In the genomic region with DNA sequence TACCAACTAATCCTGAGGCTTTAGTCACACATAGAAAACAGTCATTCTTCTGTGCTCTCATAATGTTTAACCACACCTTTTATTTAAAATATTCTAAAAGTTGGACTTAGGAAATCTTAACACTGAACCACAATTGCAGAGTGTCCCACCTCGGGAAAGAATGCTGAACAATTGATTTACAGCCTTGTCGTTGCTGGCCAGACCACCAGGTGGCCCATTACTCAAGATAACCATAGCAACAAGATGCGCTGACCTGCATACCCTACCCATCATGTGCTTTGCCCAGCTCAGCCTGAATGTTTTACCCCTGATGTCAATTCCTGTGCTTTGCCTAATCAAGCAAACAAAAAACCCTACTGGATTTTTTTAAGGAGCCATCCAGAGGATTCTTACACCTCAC, we compare ENCODE assay signal across 10 cellular contexts.
DNase-seq lines count a peak whose midpoint lies in the region; ATAC-seq and TF ChIP-seq lines count a peak whose summit lies in the region.
"Had no signal": no experiment of that assay in that cellular context is flagged by ENCODE, and none has a peak within 500 bp of the region (broad histone marks: within the 10 kb centered on the region; RNA-seq: fewer than 3 reads in every experiment).

No MANE protein-coding gene starts in this region.

- H3K36me3 ChIP-seq in NT2/D1 (ENCODE audit: insufficient read depth, insufficient read length, low read length) = no peaks in the 10 kb centered on the region
- no peaks in the 10 kb centered on the region for H3K36me3 ChIP-seq in fibroblast of lung (ENCODE audit: control insufficient read depth, insufficient read depth, low read length)
- no peaks in the 10 kb centered on the region for H3K36me3 ChIP-seq in smooth muscle cell (ENCODE audit: low read depth)
- H3K36me3 ChIP-seq in uterus = no peaks in the 10 kb centered on the region

- no peaks in the 10 kb centered on the region for H3K36me3 Mint-ChIP-seq in activated CD8-positive, alpha-beta T cell treated with anti-CD3 and anti-CD28 coated beads for 36 hours (ENCODE audit: low read depth)
- no peaks in the 10 kb centered on the region for H3K36me3 Mint-ChIP-seq in activated CD8-positive, alpha-beta T cell treated with anti-CD3 and anti-CD28 coated beads, Interleukin-2, amount 10 ng/mL, durations not matched to agents 7 days and 5 days (ENCODE audit: low read depth)
- H3K36me3 Mint-ChIP-seq: CD4-positive, CD25-positive, alpha-beta regulatory T cell had no signal

- no peaks in the 10 kb centered on the region for H3F3A ChIP-seq in smooth muscle cell (ENCODE audit: low read depth)

- DNase-seq in activated CD8-positive, alpha-beta T cell treated with anti-CD3 and anti-CD28 coated beads for 36 hours = peak; percentile 20
- no peak for DNase-seq in activated CD8-positive, alpha-beta T cell treated with anti-CD3 and anti-CD28 coated beads, Interleukin-2, amount 10 ng/mL, durations not matched to agents 7 days and 5 days
- DNase-seq in NT2/D1 (ENCODE audit: low read depth, low spot score) (peak; percentile 65), fibroblast of lung (ENCODE audit: low read depth in 2 of 2) (peak; percentile 32 to 78), smooth muscle cell (lab: John Stamatoyannopoulos, UW; ENCODE audit: unreplicated experiment) (no peak), uterus (no peak), NCI-H128 (lab: John Stamatoyannopoulos, UW; ENCODE audit: unreplicated experiment) (no peak), GOT3 (lab: John Stamatoyannopoulos, UW) (no peak)
- DNase-seq: activated naive CD4-positive, alpha-beta T cell treated with anti-CD3 and anti-CD28 coated beads, Interleukin-2, amount 50 U/mL, for 16 hours; CD4-positive, CD25-positive, alpha-beta regulatory T cell had no signal

- TF ChIP-seq POLR2A in uterus (IDR thresholded peaks at IDR 0.05) = no peak

- 10% methylated on average over 3 of the region's 3 CpGs for WGBS in smooth muscle cell (ENCODE audit: low lambda C conversion rate)

- H3K4me2 ChIP-seq in fibroblast of lung (ENCODE audit: extremely low read depth, insufficient read depth, low read length) = no peak overlapping the region
- H3K4me2 ChIP-seq in smooth muscle cell = no peak overlapping the region

- H3K27ac ChIP-seq in fibroblast of lung (ENCODE audit: insufficient read depth, low read length) = no peak overlapping the region
- H3K27ac ChIP-seq in smooth muscle cell (ENCODE audit: low read depth) = peak overlapping the region; percentile 33
- no peak overlapping the region for H3K27ac ChIP-seq in uterus

- no peak overlapping the region for H3K27ac Mint-ChIP-seq in activated CD8-positive, alpha-beta T cell treated with anti-CD3 and anti-CD28 coated beads for 36 hours
- H3K27ac Mint-ChIP-seq in activated CD8-positive, alpha-beta T cell treated with anti-CD3 and anti-CD28 coated beads, Interleukin-2, amount 10 ng/mL, durations not matched to agents 7 days and 5 days = no peak overlapping the region

- H3K27me3 Mint-ChIP-seq in activated CD8-positive, alpha-beta T cell treated with anti-CD3 and anti-CD28 coated beads for 36 hours = no peaks in the 10 kb centered on the region
- no peaks in the 10 kb centered on the region for H3K27me3 Mint-ChIP-seq in activated CD8-positive, alpha-beta T cell treated with anti-CD3 and anti-CD28 coated beads, Interleukin-2, amount 10 ng/mL, durations not matched to agents 7 days and 5 days (ENCODE audit: low read depth)

- no peaks in the 10 kb centered on the region for H3K27me3 ChIP-seq in NT2/D1 (ENCODE audit: insufficient read depth, insufficient read length)
- no peaks in the 10 kb centered on the region for H3K27me3 ChIP-seq in fibroblast of lung (ENCODE audit: control insufficient read depth, insufficient read depth, low read length)
- H3K27me3 ChIP-seq in smooth muscle cell (ENCODE audit: low read depth) = no peaks in the 10 kb centered on the region
- no peaks in the 10 kb centered on the region for H3K27me3 ChIP-seq in uterus

- no peaks in the 10 kb centered on the region for H3K79me2 ChIP-seq in fibroblast of lung (ENCODE audit: control insufficient read depth, insufficient read depth, low read length)
- no peaks in the 10 kb centered on the region for H3K79me2 ChIP-seq in smooth muscle cell (ENCODE audit: low read depth)

- peak; percentile 30 for ATAC-seq in activated CD8-positive, alpha-beta T cell treated with anti-CD3 and anti-CD28 coated beads for 36 hours
- no peak for ATAC-seq in activated CD8-positive, alpha-beta T cell treated with anti-CD3 and anti-CD28 coated beads, Interleukin-2, amount 10 ng/mL, durations not matched to agents 7 days and 5 days

- H4K20me1 ChIP-seq in fibroblast of lung (ENCODE audit: control insufficient read depth, extremely low read depth, insufficient read depth, low read length) (no peaks in the 10 kb centered on the region), smooth muscle cell (ENCODE audit: low read depth) (no peaks in the 10 kb centered on the region)

- intact Hi-C loops in activated CD8-positive, alpha-beta T cell treated with anti-CD3 and anti-CD28 coated beads for 36 hours (cut with micrococcal nuclease) = no loop called here
- intact Hi-C loops in uterus (cut with DNase I; ENCODE audit: low total_unique reads) = no loop called here

- H3K4me3 Mint-ChIP-seq in activated CD8-positive, alpha-beta T cell treated with anti-CD3 and anti-CD28 coated beads for 36 hours = no peak overlapping the region
- H3K4me3 Mint-ChIP-seq in activated CD8-positive, alpha-beta T cell treated with anti-CD3 and anti-CD28 coated beads, Interleukin-2, amount 10 ng/mL, durations not matched to agents 7 days and 5 days = no peak overlapping the region
- H3K4me3 Mint-ChIP-seq: CD4-positive, CD25-positive, alpha-beta regulatory T cell had no signal

- H2AFZ ChIP-seq in fibroblast of lung (ENCODE audit: low read length) (no peak overlapping the region), smooth muscle cell (ENCODE audit: low read depth) (no peak overlapping the region)

- no peaks in the 10 kb centered on the region for H3K9me3 Mint-ChIP-seq in activated CD8-positive, alpha-beta T cell treated with anti-CD3 and anti-CD28 coated beads for 36 hours
- no peaks in the 10 kb centered on the region for H3K9me3 Mint-ChIP-seq in activated CD8-positive, alpha-beta T cell treated with anti-CD3 and anti-CD28 coated beads, Interleukin-2, amount 10 ng/mL, durations not matched to agents 7 days and 5 days (ENCODE audit: insufficient read depth)
- H3K9me3 Mint-ChIP-seq: CD4-positive, CD25-positive, alpha-beta regulatory T cell had no signal

- H3K4me3 ChIP-seq in NT2/D1 (ENCODE audit: insufficient read length, low read depth) (no peak overlapping the region), fibroblast of lung (replicated peaks in 1 of 4; ENCODE audit: control extremely low read depth in 1 of 4, insufficient read depth in 1 of 4, low read depth in 3 of 4, low read length in 4 of 4) (no peak overlapping the region), smooth muscle cell (no peak overlapping the region), uterus (no peak overlapping the region)

- TF ChIP-seq CTCF in activated CD8-positive, alpha-beta T cell treated with anti-CD3 and anti-CD28 coated beads for 36 hours (IDR thresholded peaks at IDR 0.05) = peak; percentile 29
- TF ChIP-seq CTCF in fibroblast of lung (conservative IDR thresholded peaks at IDR 0.05 in 1 of 2, IDR thresholded peaks at IDR 0.05 in 1 of 2; ENCODE audit: low read depth in 1 of 2, low read length in 2 of 2) (peak in 1 of 2 donors; percentile 23), smooth muscle cell (IDR thresholded peaks at IDR 0.05; ENCODE audit: borderline replicate concordance, insufficient read depth, poor library complexity, severe bottlenecking) (peak; percentile 40), uterus (IDR thresholded peaks at IDR 0.05) (no peak)

- H3K4me1 Mint-ChIP-seq in activated CD8-positive, alpha-beta T cell treated with anti-CD3 and anti-CD28 coated beads for 36 hours (ENCODE audit: low read depth) = peaks cover 22% of the 10 kb centered on the region
- H3K4me1 Mint-ChIP-seq in activated CD8-positive, alpha-beta T cell treated with anti-CD3 and anti-CD28 coated beads, Interleukin-2, amount 10 ng/mL, durations not matched to agents 7 days and 5 days (ENCODE audit: low read depth) = peaks cover 2% of the 10 kb centered on the region

- CTCF ChIA-PET in activated CD8-positive, alpha-beta T cell treated with anti-CD3 and anti-CD28 coated beads for 36 hours (lab: Charles Lee) = interaction anchor here (1.4 kb wide), 1 partner anchor 9 kb away, joined by 3 read pairs; no protein-coding TSS in a partner anchor
- CTCF ChIA-PET in activated CD8-positive, alpha-beta T cell treated with anti-CD3 and anti-CD28 coated beads, Interleukin-2, amount 10 ng/mL, durations not matched to agents 7 days and 5 days (lab: Charles Lee) = interaction anchor here (1.1 kb wide), 1 partner anchor 13 kb away, joined by 5 read pairs; no protein-coding TSS in a partner anchor

- H3K9ac ChIP-seq in NT2/D1 (ENCODE audit: insufficient read length, low read depth) (no peak overlapping the region), fibroblast of lung (ENCODE audit: insufficient read depth, low read length) (no peak overlapping the region), smooth muscle cell (ENCODE audit: low read depth) (no peak overlapping the region)

- no peaks in the 10 kb centered on the region for H3K4me1 ChIP-seq in NT2/D1 (ENCODE audit: insufficient read depth, insufficient read length)
- peaks cover 6% of the 10 kb centered on the region for H3K4me1 ChIP-seq in fibroblast of lung (ENCODE audit: control insufficient read depth, extremely low read depth, insufficient read depth, low read length)
- H3K4me1 ChIP-seq in smooth muscle cell (ENCODE audit: low read depth) = peaks cover 8% of the 10 kb centered on the region
- H3K4me1 ChIP-seq in uterus = no peaks in the 10 kb centered on the region

- POLR2A ChIA-PET in activated CD8-positive, alpha-beta T cell treated with anti-CD3 and anti-CD28 coated beads for 36 hours (lab: Charles Lee) = no interaction called here
- POLR2A ChIA-PET in activated CD8-positive, alpha-beta T cell treated with anti-CD3 and anti-CD28 coated beads, Interleukin-2, amount 10 ng/mL, durations not matched to agents 7 days and 5 days (lab: Charles Lee) = no interaction called here

- no peaks in the 10 kb centered on the region for H3K9me3 ChIP-seq in NT2/D1 (ENCODE audit: insufficient read depth, low read length)
- no peaks in the 10 kb centered on the region for H3K9me3 ChIP-seq in fibroblast of lung (ENCODE audit: control insufficient read depth, insufficient read depth, low read depth, low read length)
- H3K9me3 ChIP-seq in smooth muscle cell (replicated peaks; ENCODE audit: low read depth) = no peaks in the 10 kb centered on the region
- H3K9me3 ChIP-seq in uterus = no peaks in the 10 kb centered on the region

Comparison
In these comparisons a context has a peak if more than half of its experiments do, and no peak if none do; other contexts are left out.
1. DNase-seq: peak in activated CD8-positive, alpha-beta T cell treated with anti-CD3 and anti-CD28 coated beads for 36 hours (single experiment), NT2/D1 (single experiment) and fibroblast of lung (2 of 2); none in activated CD8-positive, alpha-beta T cell treated with anti-CD3 and anti-CD28 coated beads, Interleukin-2, amount 10 ng/mL, durations not matched to agents 7 days and 5 days (single experiment), smooth muscle cell (single experiment), uterus (0 of 2), NCI-H128 (single experiment) and GOT3 (single experiment).
2. CTCF ChIP-seq: peak in activated CD8-positive, alpha-beta T cell treated with anti-CD3 and anti-CD28 coated beads for 36 hours (single experiment) and smooth muscle cell (single experiment); none in uterus (0 of 4).